8 cellular contexts compared by ENCODE assay signal in the genomic region with DNA sequence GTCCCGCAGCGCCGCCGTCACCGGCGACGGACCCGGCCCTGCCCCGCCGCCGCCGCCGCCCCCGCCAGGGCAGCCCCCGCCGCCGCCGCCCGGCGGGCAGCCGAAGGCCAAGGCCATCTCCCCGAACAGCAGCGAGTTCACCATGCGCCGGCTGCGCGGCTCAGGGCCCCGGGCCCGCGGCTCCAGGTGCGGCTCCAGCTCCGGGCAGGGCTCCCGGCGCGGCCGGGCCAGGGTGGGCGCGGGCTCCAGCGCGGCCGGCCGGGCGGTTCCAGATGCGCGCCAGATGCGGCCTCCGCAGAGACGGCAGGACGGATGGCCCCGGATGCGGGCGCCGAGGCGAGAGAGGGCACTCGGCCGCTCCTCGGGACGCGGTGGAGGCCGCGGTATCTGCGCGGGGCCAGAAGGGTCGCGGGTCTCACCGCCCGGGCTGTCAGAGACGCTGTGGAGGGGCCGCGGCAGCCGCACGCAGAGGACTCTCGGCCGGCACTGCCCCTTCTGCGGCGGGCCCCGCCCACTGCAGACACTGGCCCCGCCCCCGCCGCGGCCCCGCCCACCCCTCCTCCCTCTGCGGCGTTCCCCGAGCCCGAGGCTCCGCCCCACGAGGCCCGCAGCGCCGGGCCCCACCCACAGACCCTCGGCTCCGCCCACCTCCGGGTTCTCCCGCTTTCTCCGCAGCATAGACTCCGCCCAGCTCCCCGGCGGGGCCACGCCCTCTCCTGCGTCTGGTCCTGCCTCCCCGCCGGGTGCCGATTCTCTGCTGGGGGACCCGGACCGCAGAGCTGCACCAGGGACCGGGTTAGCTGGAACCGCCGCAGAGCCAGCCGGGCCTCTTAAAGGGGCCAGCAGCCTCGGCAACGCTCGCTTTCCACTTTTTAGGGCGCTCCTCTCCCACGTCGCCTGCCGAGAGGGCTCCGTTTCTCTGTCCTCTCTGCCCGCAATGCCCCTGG. TPM values are rescaled to one million over a fixed set of nuclear protein-coding genes. Genes with fewer than 3 reads are reported as not detected.
DNase-seq lines count a peak whose midpoint lies in the region; ATAC-seq and TF ChIP-seq lines count a peak whose summit lies in the region.

Gene IFFO2, minus strand, starts transcription at position 488 of the 947 bp plus-strand sequence. Its CDS starts 344 bp downstream, at position 144.

- no peak for TF ChIP-seq CTCF in endodermal cell (conservative IDR thresholded peaks at IDR 0.05)

- peaks cover 0 to 4% of the 10 kb centered on the region in 2 donors for H3K27me3 Mint-ChIP-seq in CD8-positive, alpha-beta memory T cell
- peaks cover 53% of the 10 kb centered on the region for H3K27me3 Mint-ChIP-seq in endodermal cell (ENCODE audit: insufficient read depth)

- H3K9ac ChIP-seq in endodermal cell (ENCODE audit: extremely low read depth, low read length, poor library complexity, severe bottlenecking) = peak within 1 kb of the TSS; percentile 38

- DNase-seq in CD8-positive, alpha-beta memory T cell = peak; percentile 97 to 100 (median 98)
- DNase-seq in HK-2 (ENCODE audit: unreplicated experiment) (peak; percentile 98), NOMO-1 treated with dmso at 0.1 percent for 144 hours (lab: John Stamatoyannopoulos, UW; ENCODE audit: unreplicated experiment) (peak; percentile 84), endodermal cell (peak; percentile 99)
- DNase-seq in activated CD8-positive, alpha-beta memory T cell treated with anti-CD3 and anti-CD28 coated beads, Interleukin-2, amount 50 U/mL, for 24 hours (ENCODE audit: extremely low read depth) = peak; percentile 95
- DNase-seq in stimulated activated CD8-positive, alpha-beta memory T cell treated with anti-CD3 and anti-CD28 coated beads, Interleukin-15, amount 100 ng/mL, for 1 hour (ENCODE audit: low read depth) = peak; percentile 99

- H3K9me3 Mint-ChIP-seq in CD8-positive, alpha-beta memory T cell = no peaks in the 10 kb centered on the region
- no peaks in the 10 kb centered on the region for H3K9me3 Mint-ChIP-seq in endodermal cell

- H3K27me3 ChIP-seq in CD8-positive, alpha-beta memory T cell (ENCODE audit: insufficient read depth, low read length, poor library complexity, severe bottlenecking) = no peaks in the 10 kb centered on the region
- peaks cover 48% of the 10 kb centered on the region for H3K27me3 ChIP-seq in endodermal cell (ENCODE audit: control insufficient read depth, insufficient read depth, low read length, poor library complexity, severe bottlenecking)

- H3K36me3 Mint-ChIP-seq in CD8-positive, alpha-beta memory T cell = peaks cover 0 to 21% (median 6%) of the 10 kb centered on the region in 3 donors
- H3K36me3 Mint-ChIP-seq in endodermal cell (ENCODE audit: low read depth) = no peaks in the 10 kb centered on the region

- H3K9me3 ChIP-seq in CD8-positive, alpha-beta memory T cell (ENCODE audit: low read length) = no peaks in the 10 kb centered on the region
- no peaks in the 10 kb centered on the region for H3K9me3 ChIP-seq in endodermal cell (ENCODE audit: control insufficient read depth, low read length)
- no peaks in the 10 kb centered on the region for H3K9me3 ChIP-seq in mesodermal cell (ENCODE audit: control insufficient read depth, low read length)

- ATAC-seq in GM19455 (IDR thresholded peaks at IDR 0.05; ENCODE audit: unreplicated experiment) = peak; percentile 63

- peak within 1 kb of the TSS; percentile 95 to 100 (median 100) for H3K27ac Mint-ChIP-seq in CD8-positive, alpha-beta memory T cell
- H3K27ac Mint-ChIP-seq in endodermal cell = no peak within 1 kb of the TSS

- no peaks in the 10 kb centered on the region for H3K36me3 ChIP-seq in CD8-positive, alpha-beta memory T cell (ENCODE audit: insufficient read depth, low read length)
- no peaks in the 10 kb centered on the region for H3K36me3 ChIP-seq in endodermal cell (ENCODE audit: control insufficient read depth, insufficient read depth, low read length)
- peaks cover 3% of the 10 kb centered on the region for H3K36me3 ChIP-seq in mesodermal cell (ENCODE audit: control insufficient read depth, insufficient read depth, low read length)

- 0 to 1% methylated on average over 44 to 119 of the region's 119 CpGs for WGBS in endodermal cell (ENCODE audit: insufficient coverage in 1 of 2, insufficient read length in 1 of 2), 2 experiments
- WGBS in mesodermal cell (ENCODE audit: insufficient coverage in 2 of 2), 2 experiments = 0 to 1% methylated on average over 85 to 88 of the region's 119 CpGs

- peaks cover 52% of the 10 kb centered on the region for H3K4me1 ChIP-seq in CD8-positive, alpha-beta memory T cell (ENCODE audit: insufficient read depth, low read length)
- peaks cover 5% of the 10 kb centered on the region for H3K4me1 ChIP-seq in endodermal cell (ENCODE audit: control insufficient read depth, insufficient read depth, low read length)
- peaks cover 24% of the 10 kb centered on the region for H3K4me1 ChIP-seq in mesodermal cell (ENCODE audit: control insufficient read depth, insufficient read depth, low read length, poor library complexity, severe bottlenecking)

- H3K27ac ChIP-seq in CD8-positive, alpha-beta memory T cell (ENCODE audit: low read depth, low read length) = peak within 1 kb of the TSS; percentile 60
- H3K27ac ChIP-seq in endodermal cell (ENCODE audit: low read depth, low read length) = no peak within 1 kb of the TSS
- H3K27ac ChIP-seq in mesodermal cell (ENCODE audit: low read depth, low read length, severe bottlenecking) = peak within 1 kb of the TSS; percentile 49

- H3K4me3 Mint-ChIP-seq in CD8-positive, alpha-beta memory T cell = peak within 1 kb of the TSS; percentile 93 to 98 (median 95)
- peak within 1 kb of the TSS; percentile 66 for H3K4me3 Mint-ChIP-seq in endodermal cell

- peaks cover 54 to 63% (median 55%) of the 10 kb centered on the region in 3 donors for H3K4me1 Mint-ChIP-seq in CD8-positive, alpha-beta memory T cell
- H3K4me1 Mint-ChIP-seq in endodermal cell = peaks cover 15% of the 10 kb centered on the region

- H3K4me3 ChIP-seq in CD8-positive, alpha-beta memory T cell (ENCODE audit: low read length) = peak within 1 kb of the TSS; percentile 69
- peak within 1 kb of the TSS; percentile 82 for H3K4me3 ChIP-seq in endodermal cell (ENCODE audit: low read length)
- H3K4me3 ChIP-seq in mesodermal cell (ENCODE audit: extremely low read depth, insufficient read depth, low read length, poor library complexity, severe bottlenecking) = peak within 1 kb of the TSS; percentile 67

- CTCF ChIA-PET in CD8-positive, alpha-beta memory T cell (lab: Charles Lee) = interaction anchor here (1.3 to 6.7 kb wide), 11 partner anchors 11 to 119 kb away, joined by 3 to 36 read pairs (median 5); no protein-coding TSS in a partner anchor

- POLR2A ChIA-PET in CD8-positive, alpha-beta memory T cell (lab: Charles Lee) = interaction anchor here (1.0 to 8.6 kb wide), 6 partner anchors 8 to 115 kb away, joined by 3 to 110 read pairs (median 6); partner anchors contain the start of gene ALDH4A1

RNA-seq across cellular contexts. Expression of gene IFFO2, which starts in this region (rescaled TPM):
- 10 to 100 TPM; 33.1 to 37.7 TPM for total RNA-seq in CD8-positive, alpha-beta memory T cell
- polyA plus RNA-seq in CD8-positive, alpha-beta memory T cell = 3.2 TPM
- 1 to 10 TPM; 4.6 to 6.4 TPM for total RNA-seq in endodermal cell
- 7.7 TPM for polyA plus RNA-seq in endodermal cell (2013, experiment 1 of 2)
- polyA plus RNA-seq in endodermal cell (2013, experiment 2 of 2) = 6.8 TPM
- polyA plus RNA-seq in mesodermal cell (2013, experiment 1 of 2) = 17.6 TPM
- polyA plus RNA-seq in mesodermal cell (2013, experiment 2 of 2) = 11.7 TPM

Comparison
In these comparisons a context has a peak if more than half of its experiments do, and no peak if none do; other contexts are left out.
1. RNA of gene IFFO2 (total RNA-seq): 33.1 to 37.7 TPM in CD8-positive, alpha-beta memory T cell; 4.6 to 6.4 TPM in endodermal cell; every median in the first group is over 4 times any median in the second.
2. Peak in every context shown above with its lines, with median percentiles within 50 percentile points of each other: DNase-seq and H3K4me3 ChIP-seq.